In genomic region chr6:99341862-99342455, GRCh38 we compare ENCODE assay signal across 25 cellular contexts. TPM values are rescaled to one million over a fixed set of nuclear protein-coding genes. Genes with fewer than 3 reads are reported as not detected.
DNase-seq lines count a peak whose midpoint lies in the region; ATAC-seq and TF ChIP-seq lines count a peak whose summit lies in the region.
"Had no signal": no experiment of that assay in that cellular context is flagged by ENCODE, and none has a peak within 500 bp of the region (broad histone marks: within the 10 kb centered on the region; RNA-seq: fewer than 3 reads in every experiment).

No MANE protein-coding gene starts in this region.

- peak overlapping the region; percentile 61 to 94 (median 70) for H3K27ac ChIP-seq in esophagus muscularis mucosa (replicated peaks in 1 of 4)
- no peak overlapping the region for H3K27ac ChIP-seq in smooth muscle cell (ENCODE audit: low read depth)
- no peak overlapping the region for H3K27ac ChIP-seq in SJCRH30
- H3K27ac ChIP-seq: BLaER1 treated with 17β-estradiol and CSF1 and Interleukin-3, amounts not matched to agents 10 nM and 100 nM; Peyer's patch; SJSA1 had no signal

- intact Hi-C loops in esophagus muscularis mucosa (cut with DNase I), result no loop called here

- no peaks in the 10 kb centered on the region for H4K20me1 ChIP-seq in smooth muscle cell (ENCODE audit: low read depth)
- H4K20me1 ChIP-seq: BLaER1 treated with 17β-estradiol and CSF1 and Interleukin-3, amounts not matched to agents 10 nM and 100 nM had no signal

- no peaks in the 10 kb centered on the region for H3K36me3 ChIP-seq in esophagus muscularis mucosa
- H3K36me3 ChIP-seq in smooth muscle cell (ENCODE audit: low read depth), result no peaks in the 10 kb centered on the region
- H3K36me3 ChIP-seq in SJCRH30, result no peaks in the 10 kb centered on the region
- H3K36me3 ChIP-seq: BLaER1 treated with 17β-estradiol and CSF1 and Interleukin-3, amounts not matched to agents 10 nM and 100 nM; Peyer's patch had no signal

- no peak overlapping the region for H3K4me3 ChIP-seq in esophagus muscularis mucosa
- H3K4me3 ChIP-seq in smooth muscle cell, result no peak overlapping the region
- no peak overlapping the region for H3K4me3 ChIP-seq in SJCRH30
- H3K4me3 ChIP-seq: BLaER1 treated with 17β-estradiol and CSF1 and Interleukin-3, amounts not matched to agents 10 nM and 100 nM; Peyer's patch; SJSA1 had no signal

- H3K4me2 ChIP-seq in smooth muscle cell, result no peak overlapping the region
- H3K4me2 ChIP-seq: BLaER1 treated with 17β-estradiol and CSF1 and Interleukin-3, amounts not matched to agents 10 nM and 100 nM had no signal

- no peak overlapping the region for H3K9ac ChIP-seq in smooth muscle cell (ENCODE audit: low read depth)
- H3K9ac ChIP-seq: BLaER1 treated with 17β-estradiol and CSF1 and Interleukin-3, amounts not matched to agents 10 nM and 100 nM had no signal

- no peaks in the 10 kb centered on the region for H3K79me2 ChIP-seq in smooth muscle cell (ENCODE audit: low read depth)

- H3K9me3 ChIP-seq in esophagus muscularis mucosa (no peaks in the 10 kb centered on the region), smooth muscle cell (replicated peaks; ENCODE audit: low read depth) (no peaks in the 10 kb centered on the region), SJCRH30 (replicated peaks) (no peaks in the 10 kb centered on the region)
- H3K9me3 ChIP-seq: BLaER1 treated with 17β-estradiol and CSF1 and Interleukin-3, amounts not matched to agents 10 nM and 100 nM; Peyer's patch; SJSA1 had no signal

- no peaks in the 10 kb centered on the region for H3K27me3 ChIP-seq in esophagus muscularis mucosa
- no peaks in the 10 kb centered on the region for H3K27me3 ChIP-seq in smooth muscle cell (ENCODE audit: low read depth)
- no peaks in the 10 kb centered on the region for H3K27me3 ChIP-seq in SJCRH30
- H3K27me3 ChIP-seq: BLaER1 treated with 17β-estradiol and CSF1 and Interleukin-3, amounts not matched to agents 10 nM and 100 nM; Peyer's patch; SJSA1 had no signal

- TF ChIP-seq CTCF in esophagus muscularis mucosa (IDR thresholded peaks at IDR 0.05) (no peak), smooth muscle cell (IDR thresholded peaks at IDR 0.05; ENCODE audit: borderline replicate concordance, insufficient read depth, poor library complexity, severe bottlenecking) (no peak)

- ATAC-seq in GM18508 (IDR thresholded peaks at IDR 0.05; ENCODE audit: insufficient read depth, unreplicated experiment), result peak; percentile 43
- peak; percentile 56 for ATAC-seq in GM21390 (IDR thresholded peaks at IDR 0.05; ENCODE audit: unreplicated experiment)
- peak; percentile 59 for ATAC-seq in HG03103 (IDR thresholded peaks at IDR 0.05; ENCODE audit: low read depth, unreplicated experiment)
- ATAC-seq: HCT116, left lobe of liver, right cardiac atrium had no signal

- 78% methylated on average over 5 of the region's 5 CpGs for WGBS in esophagus muscularis mucosa
- 95% methylated on average over 5 of the region's 5 CpGs for WGBS in smooth muscle cell (ENCODE audit: low lambda C conversion rate)

- no peak overlapping the region for H2AFZ ChIP-seq in smooth muscle cell (ENCODE audit: low read depth)

- TF ChIP-seq POLR2A in esophagus muscularis mucosa (IDR thresholded peaks at IDR 0.05; ENCODE audit: low read depth), result no peak

- TF ChIP-seq EP300 in esophagus muscularis mucosa (IDR thresholded peaks at IDR 0.05), result no peak

- H3F3A ChIP-seq in smooth muscle cell (ENCODE audit: low read depth), result no peaks in the 10 kb centered on the region

- DNase-seq in esophagus muscularis mucosa (ENCODE audit: extremely low spot score) (peak; percentile 34), smooth muscle cell (lab: John Stamatoyannopoulos, UW; ENCODE audit: unreplicated experiment) (no peak), NCI-H524 treated with DMSO at 0.1 percent for 48 hours (lab: John Stamatoyannopoulos, UW) (no peak), SJCRH30 (no peak), anterior cingulate cortex (lab: John Stamatoyannopoulos, UW) (no peak)
- DNase-seq: ACHN; activated CD4-positive, alpha-beta T cell treated with anti-CD3 and anti-CD28 coated beads for 4 hours; activated naive CD4-positive, alpha-beta T cell treated with anti-CD3 and anti-CD28 coated beads, Interleukin-2, amount 50 U/mL, for 16 hours; aorta; central memory CD4-positive, alpha-beta T cell; naive B cell; NCI-H1417; NCI-H510A; occipital lobe; Peyer's patch; right cardiac atrium had no signal

- peaks cover 0 to 46% (median 32%) of the 10 kb centered on the region in 4 donors for H3K4me1 ChIP-seq in esophagus muscularis mucosa
- H3K4me1 ChIP-seq in smooth muscle cell (ENCODE audit: low read depth), result peaks cover 6% of the 10 kb centered on the region
- peaks cover 4% of the 10 kb centered on the region; the same call in 1 of the 2 replicates for H3K4me1 ChIP-seq in SJCRH30
- H3K4me1 ChIP-seq: BLaER1 treated with 17β-estradiol and CSF1 and Interleukin-3, amounts not matched to agents 10 nM and 100 nM; Peyer's patch had no signal

RNA-seq across cellular contexts. Expression of gene FAXC, which starts 7.5 kb away (rescaled TPM):
- total RNA-seq in esophagus muscularis mucosa (10 to 100 TPM; 22.2 to 44.7 (median 41.8) TPM), smooth muscle cell (1.6 and 4.5 TPM in 2 replicates)
- polyA plus RNA-seq in smooth muscle cell, result 6.8 and 7.4 TPM in 2 replicates
- 5.0 and 7.4 TPM in 2 replicates for total RNA-seq in SJCRH30 (2014; rRNA removed; shearing (Covaris generic))
- total RNA-seq: activated T-helper 1 cell treated with anti-CD3 and anti-CD28 coated beads, Interleukin-12 subunit alpha, Interleukin-12 subunit beta, Interleukin-2, Interleukin-4 antibody, amounts not matched to agents 30 ng/mL and 10 ng/mL and 1 ng/mL, durations not matched to agents 14 hours and 24 hours and 36 hours; mesenteric fat pad had no signal

RNA-seq across cellular contexts. Expression of gene COQ3, which starts 52.0 kb away (rescaled TPM):
- total RNA-seq in esophagus muscularis mucosa (1 to 10 TPM; 3.4 to 9.1 (median 6.1) TPM), smooth muscle cell (5.0 and 6.2 TPM in 2 replicates)
- polyA plus RNA-seq in smooth muscle cell, result 11.7 and 12.2 TPM in 2 replicates
- 13.9 and 15.9 TPM in 2 replicates for total RNA-seq in SJCRH30 (2014; rRNA removed; shearing (Covaris generic))

Comparison
In these comparisons a context has a peak if more than half of its experiments do, and no peak if none do; other contexts are left out.
1. H3K27ac ChIP-seq: peak in esophagus muscularis mucosa (4 of 4); none in smooth muscle cell (single experiment) and SJCRH30 (single experiment).
2. Peak in every context shown above with its lines, with median percentiles within 50 percentile points of each other: ATAC-seq.